ENCODE assay signal across 8 cellular contexts in the genomic region with DNA sequence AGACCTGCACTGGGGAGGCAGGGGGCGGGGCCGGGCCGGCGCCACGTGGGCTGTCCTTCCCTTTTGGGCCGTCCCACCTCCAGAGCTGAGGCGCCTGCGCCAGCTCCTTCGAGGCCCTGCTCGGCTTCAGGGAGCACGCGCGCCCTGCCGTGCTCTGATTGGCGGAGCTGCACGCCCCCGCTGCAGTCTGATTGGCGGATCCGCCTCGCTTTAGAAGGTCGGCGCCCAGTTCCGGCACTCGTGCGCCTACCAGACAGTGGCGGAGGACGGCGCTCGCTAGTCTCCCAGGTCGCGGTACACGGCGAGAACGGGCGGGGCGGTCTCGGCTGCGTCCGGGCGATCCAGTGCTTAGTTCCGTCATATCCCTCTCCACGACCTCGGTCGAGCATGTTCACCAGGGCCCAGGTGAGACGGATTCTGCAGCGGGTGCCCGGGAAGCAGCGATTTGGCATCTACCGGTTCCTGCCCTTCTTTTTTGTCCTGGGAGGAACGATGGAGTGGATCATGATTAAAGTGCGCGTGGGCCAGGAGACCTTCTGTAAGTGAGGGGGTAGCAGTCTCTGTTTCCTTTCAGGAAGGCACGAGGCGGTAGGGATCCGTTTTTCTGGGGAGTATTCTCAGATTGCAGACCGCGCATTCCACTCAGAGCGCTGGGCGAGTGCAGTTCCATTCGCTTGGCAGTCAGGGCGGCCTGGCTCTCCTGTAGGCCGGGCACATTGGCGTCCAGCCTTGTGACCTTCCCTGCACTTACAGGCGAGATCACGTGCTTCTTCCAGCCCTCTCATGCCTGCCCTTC. TPM values are rescaled to one million over a fixed set of nuclear protein-coding genes. Genes with fewer than 3 reads are reported as not detected.
DNase-seq lines count a peak whose midpoint lies in the region; ATAC-seq and TF ChIP-seq lines count a peak whose summit lies in the region.

Gene UQCC5 (plus strand): TSS at position 237 of the 796 bp plus-strand sequence. CDS start 151 bp downstream, at position 388.

- ATAC-seq in GM21619 (IDR thresholded peaks at IDR 0.05; ENCODE audit: unreplicated experiment), result peak; percentile 75
- peak; percentile 94 for ATAC-seq in mucosa of descending colon

- H3K9me3 ChIP-seq in mucosa of descending colon, result no peaks in the 10 kb centered on the region

- no peak for TF ChIP-seq EP300 in Ishikawa (IDR thresholded peaks at IDR 0.05; ENCODE audit: borderline replicate concordance)

- peaks cover 4% of the 10 kb centered on the region for H3K36me3 ChIP-seq in mucosa of descending colon (ENCODE audit: low read depth)

- TF ChIP-seq RAD21 in Ishikawa (IDR thresholded peaks at IDR 0.05; ENCODE audit: low read depth), result no peak; the same call in 1 of the 2 replicates

- H3K4me3 ChIP-seq in mucosa of descending colon, result peak within 1 kb of the TSS; percentile 60

- H3K27ac ChIP-seq in epithelial cell of prostate, result peak within 1 kb of the TSS; percentile 77

- TF ChIP-seq CTCF in mucosa of descending colon (IDR thresholded peaks at IDR 0.05), result no peak

- peaks cover 31% of the 10 kb centered on the region for H3K4me1 ChIP-seq in mucosa of descending colon (ENCODE audit: low read depth)

- intact Hi-C loops in mucosa of descending colon (cut with DNase I, micrococcal nuclease), result no loop called here

- DNase-seq in DMS53 (lab: John Stamatoyannopoulos, UW), result peak; percentile 95
- DNase-seq in OCI-M2 (lab: John Stamatoyannopoulos, UW; ENCODE audit: unreplicated experiment), result peak; percentile 78
- peak; percentile 99 for DNase-seq in activated T-cell treated with anti-CD3 and anti-CD28 coated beads for 48 hours (ENCODE audit: low read depth)
- DNase-seq in epithelial cell of prostate (ENCODE audit: low read depth, low spot score), result peak; percentile 95
- peak; percentile 97 to 99 (median 98) for DNase-seq in mucosa of descending colon
- peak; percentile 81 to 92 for DNase-seq in stimulated activated CD8-positive, alpha-beta memory T cell treated with anti-CD3 and anti-CD28 coated beads, Interleukin-4, amount 100 ng/mL, for 1 hour (ENCODE audit: low read depth in 2 of 2, low spot score in 1 of 2)

TF ChIP-seq in Ishikawa, 13 proteins besides CTCF, POLR2A, EP300 and RAD21:
- peak; percentile 81 for TF ChIP-seq MAX (IDR thresholded peaks at IDR 0.05)
- TF ChIP-seq FOXM1 (IDR thresholded peaks at IDR 0.05; ENCODE audit: borderline replicate concordance, low read depth), result no peak; the same call in 1 of the 2 replicates
- no peak for TF ChIP-seq CREB1 (IDR thresholded peaks at IDR 0.05; ENCODE audit: low read depth)
- peak; percentile 3; the same call in 1 of the 2 replicates for TF ChIP-seq TCF12 (IDR thresholded peaks at IDR 0.05; ENCODE audit: low read depth)
- TF ChIP-seq, protein P1, sequence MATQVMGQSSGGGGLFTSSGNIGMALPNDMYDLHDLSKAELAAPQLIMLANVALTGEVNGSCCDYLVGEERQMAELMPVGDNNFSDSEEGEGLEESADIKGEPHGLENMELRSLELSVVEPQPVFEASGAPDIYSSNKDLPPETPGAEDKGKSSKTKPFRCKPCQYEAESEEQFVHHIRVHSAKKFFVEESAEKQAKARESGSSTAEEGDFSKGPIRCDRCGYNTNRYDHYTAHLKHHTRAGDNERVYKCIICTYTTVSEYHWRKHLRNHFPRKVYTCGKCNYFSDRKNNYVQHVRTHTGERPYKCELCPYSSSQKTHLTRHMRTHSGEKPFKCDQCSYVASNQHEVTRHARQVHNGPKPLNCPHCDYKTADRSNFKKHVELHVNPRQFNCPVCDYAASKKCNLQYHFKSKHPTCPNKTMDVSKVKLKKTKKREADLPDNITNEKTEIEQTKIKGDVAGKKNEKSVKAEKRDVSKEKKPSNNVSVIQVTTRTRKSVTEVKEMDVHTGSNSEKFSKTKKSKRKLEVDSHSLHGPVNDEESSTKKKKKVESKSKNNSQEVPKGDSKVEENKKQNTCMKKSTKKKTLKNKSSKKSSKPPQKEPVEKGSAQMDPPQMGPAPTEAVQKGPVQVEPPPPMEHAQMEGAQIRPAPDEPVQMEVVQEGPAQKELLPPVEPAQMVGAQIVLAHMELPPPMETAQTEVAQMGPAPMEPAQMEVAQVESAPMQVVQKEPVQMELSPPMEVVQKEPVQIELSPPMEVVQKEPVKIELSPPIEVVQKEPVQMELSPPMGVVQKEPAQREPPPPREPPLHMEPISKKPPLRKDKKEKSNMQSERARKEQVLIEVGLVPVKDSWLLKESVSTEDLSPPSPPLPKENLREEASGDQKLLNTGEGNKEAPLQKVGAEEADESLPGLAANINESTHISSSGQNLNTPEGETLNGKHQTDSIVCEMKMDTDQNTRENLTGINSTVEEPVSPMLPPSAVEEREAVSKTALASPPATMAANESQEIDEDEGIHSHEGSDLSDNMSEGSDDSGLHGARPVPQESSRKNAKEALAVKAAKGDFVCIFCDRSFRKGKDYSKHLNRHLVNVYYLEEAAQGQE (IDR thresholded peaks at IDR 0.05; ENCODE audit: low read depth), result no peak
- no peak for TF ChIP-seq TEAD4 (IDR thresholded peaks at IDR 0.05)
- no peak for TF ChIP-seq CEBPB (IDR thresholded peaks at IDR 0.05)
- TF ChIP-seq NFIC (IDR thresholded peaks at IDR 0.05), result no peak
- TF ChIP-seq YY1 (IDR thresholded peaks at IDR 0.05; ENCODE audit: low read depth), result no peak
- TF ChIP-seq ZBTB7A (IDR thresholded peaks at IDR 0.05; ENCODE audit: low read depth), result no peak
- peak; percentile 92 for TF ChIP-seq TAF1 (IDR thresholded peaks at IDR 0.05; ENCODE audit: low read depth)
- peak; percentile 91 for TF ChIP-seq USF1 (IDR thresholded peaks at IDR 0.05)
- TF ChIP-seq EGR1 (IDR thresholded peaks at IDR 0.05), result peak; percentile 99

RNA-seq across cellular contexts. Expression of gene UQCC5, which starts in this region (rescaled TPM):
- 10 to 100 TPM; 16.1 to 18.1 (median 17.1) TPM for total RNA-seq in mucosa of descending colon

Comparison
In these comparisons a context has a peak if more than half of its experiments do, and no peak if none do; other contexts are left out.
1. Peak in every context shown above with its lines: DNase-seq, ATAC-seq, H3K4me3 ChIP-seq and H3K27ac ChIP-seq.